ENCODE assay signal across 1 cellular context in the genomic region with DNA sequence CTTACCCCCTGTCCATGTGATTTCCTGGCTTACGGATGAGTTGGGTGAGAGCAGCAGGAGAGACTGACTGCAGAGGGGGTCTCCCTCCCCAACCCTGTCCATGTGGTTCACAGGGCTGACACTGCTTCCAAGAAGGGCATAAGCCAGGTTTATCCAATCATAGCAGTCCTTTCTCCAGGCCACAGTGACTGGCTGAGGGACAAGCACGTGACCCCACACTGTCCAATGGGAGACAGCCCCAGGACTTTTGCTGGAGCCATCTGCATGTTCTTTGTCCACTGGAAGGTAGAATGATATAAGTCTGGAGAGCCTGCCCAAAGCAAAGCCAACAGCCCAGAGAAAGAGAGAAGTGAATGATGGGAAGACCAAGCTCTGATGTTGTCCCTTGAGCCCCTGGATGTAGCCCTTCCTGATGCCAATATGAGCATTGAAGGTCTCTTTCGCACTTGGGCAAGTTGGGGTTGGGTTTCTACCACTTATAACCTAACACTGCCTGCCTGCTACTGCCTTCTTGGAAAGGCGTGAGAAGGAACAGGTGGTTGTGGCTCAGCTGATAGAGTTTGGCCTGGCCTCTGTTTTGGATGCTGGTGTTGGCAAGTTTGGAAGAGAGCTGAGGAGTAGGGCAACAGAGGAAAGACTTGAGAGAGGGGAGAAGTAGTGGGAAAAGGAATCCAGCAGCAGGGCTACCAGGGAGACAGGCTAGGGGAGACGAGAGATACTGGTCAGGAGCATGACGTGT.
TF ChIP-seq lines count a peak whose summit lies in the region.

No MANE protein-coding gene starts in this region.

TF ChIP-seq in K562, 482 proteins besides CTCF, POLR2A, EP300 and RAD21 (continued from another document):
- TF ChIP-seq ARID4B (CRISPR knock-in tag; IDR thresholded peaks at IDR 0.05) (no peak), HCFC1 (IDR thresholded peaks at IDR 0.05; ENCODE audit: low read depth, low read length) (no peak)
